ENCODE assay signal across 12 cellular contexts in the genomic region with DNA sequence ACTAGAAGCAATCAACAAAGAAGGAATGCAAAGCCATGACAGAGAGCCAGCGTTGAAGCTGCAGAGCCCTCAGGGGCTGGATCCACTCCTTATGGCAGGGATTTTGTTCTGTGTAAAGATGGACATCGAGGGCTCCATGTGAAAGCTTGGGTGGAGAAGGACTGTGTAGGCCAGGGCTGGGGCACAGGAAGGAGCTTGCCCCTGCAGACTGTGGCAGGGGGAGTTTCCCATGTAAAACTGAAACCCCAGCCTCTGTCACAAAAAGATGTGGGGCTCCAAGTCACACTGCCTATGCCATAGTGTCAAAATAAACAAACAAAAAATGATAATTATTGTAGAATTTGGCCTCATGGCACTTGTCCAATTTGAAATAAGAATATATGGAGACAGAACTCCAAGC.
A peak's percentile ranks its signal among the peaks of the same experiment; 100 is the strongest.
DNase-seq lines count a peak whose midpoint lies in the region; ATAC-seq lines count a peak whose summit lies in the region.
"Had no signal": no experiment of that assay in that cellular context is flagged by ENCODE, and none has a peak within 500 bp of the region (broad histone marks: within the 10 kb centered on the region; RNA-seq: fewer than 3 reads in every experiment).

No MANE protein-coding gene starts in this region.

- no peak overlapping the region for H3K4me3 Mint-ChIP-seq in memory B cell
- no peak overlapping the region for H3K4me3 Mint-ChIP-seq in effector memory CD8-positive, alpha-beta T cell

- DNase-seq in memory B cell (ENCODE audit: low spot score in 2 of 2) (no peak), UCSD-AML1 (lab: John Stamatoyannopoulos, UW; ENCODE audit: unreplicated experiment) (no peak), AG08395 (ENCODE audit: low spot score) (no peak)
- DNase-seq in activated T-cell treated with anti-CD3 and anti-CD28 coated beads, Interleukin-2, amount 50 U/mL, for 1 hour, result no peak
- DNase-seq in effector memory CD8-positive, alpha-beta T cell, result no peak
- DNase-seq: activated T-cell treated with anti-CD3 and anti-CD28 coated beads, Interleukin-2, amount 50 U/mL, for 48 hours; DMS53; NCI-H2081; occipital lobe had no signal

- ATAC-seq in GM19035 (IDR thresholded peaks at IDR 0.05; ENCODE audit: unreplicated experiment), result peak; percentile 76
- ATAC-seq in GM21786 (IDR thresholded peaks at IDR 0.05; ENCODE audit: unreplicated experiment), result peak; percentile 72
- ATAC-seq in HG03342 (IDR thresholded peaks at IDR 0.05; ENCODE audit: unreplicated experiment), result peak; percentile 60
- peak; percentile 37 for ATAC-seq in memory B cell (ENCODE audit: low read depth)
- ATAC-seq in effector memory CD8-positive, alpha-beta T cell (replicated peaks), result no peak

- no peak overlapping the region for H3K27ac Mint-ChIP-seq in memory B cell
- H3K27ac Mint-ChIP-seq in effector memory CD8-positive, alpha-beta T cell, result no peak overlapping the region

- peaks cover 9% of the 10 kb centered on the region for H3K9me3 Mint-ChIP-seq in memory B cell
- peaks cover 0 to 7% of the 10 kb centered on the region in 2 donors for H3K9me3 Mint-ChIP-seq in effector memory CD8-positive, alpha-beta T cell

- peaks cover 2% of the 10 kb centered on the region for H3K4me1 Mint-ChIP-seq in memory B cell
- no peaks in the 10 kb centered on the region for H3K4me1 Mint-ChIP-seq in effector memory CD8-positive, alpha-beta T cell (ENCODE audit: low read depth in 2 of 2)

- no peaks in the 10 kb centered on the region for H3K27me3 Mint-ChIP-seq in memory B cell
- H3K27me3 Mint-ChIP-seq in effector memory CD8-positive, alpha-beta T cell, result peaks cover 7 to 11% of the 10 kb centered on the region in 2 donors

- H3K36me3 Mint-ChIP-seq in memory B cell, result peaks cover 2% of the 10 kb centered on the region
- H3K36me3 Mint-ChIP-seq in effector memory CD8-positive, alpha-beta T cell (ENCODE audit: insufficient read depth), result no peaks in the 10 kb centered on the region
